In genomic region chr3:142180761-142181362, GRCh38 we compare ENCODE assay signal across 9 cellular contexts. TPM values are rescaled to one million over a fixed set of nuclear protein-coding genes. Genes with fewer than 3 reads are reported as not detected.
DNase-seq lines count a peak whose midpoint lies in the region; ATAC-seq, FAIRE-seq and TF ChIP-seq lines count a peak whose summit lies in the region.
"Had no signal": no experiment of that assay in that cellular context is flagged by ENCODE, and none has a peak within 500 bp of the region (broad histone marks: within the 10 kb centered on the region; RNA-seq: fewer than 3 reads in every experiment).

No MANE protein-coding gene starts in this region.

- no peak for TF ChIP-seq POLR2A in endothelial cell of umbilical vein (IDR thresholded peaks at IDR 0.05; ENCODE audit: low read depth, low read length)

- in situ Hi-C loops in HAP-1 (cut with MboI; ENCODE audit: low sequenced_read_pairs): no loop called here

- TF ChIP-seq CTCF in Caco-2 (IDR thresholded peaks at IDR 0.05; ENCODE audit: insufficient read depth in 1 of 2, low read depth in 1 of 2, low read length in 1 of 2, severe bottlenecking in 1 of 2, unreplicated experiment in 1 of 2) (peak; percentile 71 to 72), endothelial cell of umbilical vein (IDR thresholded peaks at IDR 0.05; ENCODE audit: extremely low read depth in 1 of 2, insufficient read depth in 1 of 2, low read depth in 1 of 2, low read length in 2 of 2) (peak; percentile 54 to 64), nephron progenitor cell (IDR thresholded peaks at IDR 0.05) (peak; percentile 48)

- H3K27ac Mint-ChIP-seq in Caco-2 (ENCODE audit: unreplicated experiment) (peak overlapping the region; percentile 72), nephron progenitor cell (peak overlapping the region; percentile 76)

- H3K4me3 ChIP-seq in Caco-2 (ENCODE audit: low read depth, low read length) (no peak overlapping the region), HAP-1 (no peak overlapping the region), endothelial cell of umbilical vein (replicated peaks in 1 of 3; ENCODE audit: insufficient read depth in 1 of 3, low read depth in 1 of 3, low read length in 3 of 3) (no peak overlapping the region)

- H3K4me1 Mint-ChIP-seq in Caco-2 (ENCODE audit: low read depth, unreplicated experiment): peaks cover 7% of the 10 kb centered on the region
- H3K4me1 Mint-ChIP-seq in nephron progenitor cell: no peaks in the 10 kb centered on the region

- H3K27me3 ChIP-seq in Caco-2 (replicated peaks; ENCODE audit: control insufficient read depth, insufficient read depth, low read length) (no peaks in the 10 kb centered on the region), HAP-1 (ENCODE audit: low read depth) (no peaks in the 10 kb centered on the region), endothelial cell of umbilical vein (ENCODE audit: control insufficient read depth in 2 of 2, insufficient read depth in 2 of 2, low read length in 2 of 2) (no peaks in the 10 kb centered on the region)

- no peaks in the 10 kb centered on the region for H4K20me1 ChIP-seq in endothelial cell of umbilical vein (replicated peaks; ENCODE audit: control insufficient read depth, extremely low read depth, insufficient read depth, low read length)

- H3K4me3 Mint-ChIP-seq in Caco-2 (ENCODE audit: unreplicated experiment): peak overlapping the region; percentile 8
- no peak overlapping the region for H3K4me3 Mint-ChIP-seq in nephron progenitor cell
- H3K4me3 Mint-ChIP-seq: naive thymus-derived CD8-positive, alpha-beta T cell had no signal

- H2AFZ ChIP-seq in endothelial cell of umbilical vein (ENCODE audit: low read depth, low read length): no peak overlapping the region

- peak; percentile 38 for FAIRE-seq in endothelial cell of umbilical vein (lab: Jason Lieb, UNC)

- BruUV-seq in Caco-2 (replicated peaks; lab: Mats Ljungman, UMichigan): no TSS peak
- no TSS peak for BruUV-seq in endothelial cell of umbilical vein (replicated peaks; lab: Mats Ljungman, UMichigan)

- DNase-seq in Caco-2: peak; percentile 44 to 61
- DNase-seq in HAP-1 (ENCODE audit: low spot score in 2 of 2): peak; percentile 23 to 64
- DNase-seq in SK-N-DZ (ENCODE audit: low spot score): peak; percentile 10
- DNase-seq in endothelial cell of umbilical vein (ENCODE audit: low read depth, low spot score): peak; percentile 51
- DNase-seq in nephron progenitor cell: peak; percentile 30
- no peak for DNase-seq in NCI-H748 (lab: John Stamatoyannopoulos, UW; ENCODE audit: unreplicated experiment)

- ATAC-seq in HG03280 (IDR thresholded peaks at IDR 0.05; ENCODE audit: unreplicated experiment) (no peak), GM21360 (IDR thresholded peaks at IDR 0.05; ENCODE audit: unreplicated experiment) (no peak)
- ATAC-seq: naive thymus-derived CD8-positive, alpha-beta T cell had no signal

- no peak overlapping the region for H3K4me2 ChIP-seq in endothelial cell of umbilical vein (ENCODE audit: insufficient read depth, low read length)

- CTCF ChIA-PET in Caco-2 (lab: Charles Lee) (interaction anchor here (0.6 to 2.1 kb wide), 7 partner anchors 8 to 99 kb away, joined by 3 to 18 read pairs (median 3); partner anchors contain the start of gene TFDP2), endothelial cell of umbilical vein (lab: Charles Lee) (interaction anchor here (0.6 to 4.6 kb wide), 35 partner anchors 8 to 293 kb away, joined by 3 to 86 read pairs (median 4); partner anchors contain the start of gene TFDP2)

- H3K9me1 ChIP-seq in endothelial cell of umbilical vein (replicated peaks; ENCODE audit: control insufficient read depth, extremely low read depth, insufficient read depth, low read length): no peaks in the 10 kb centered on the region

- H3K36me3 Mint-ChIP-seq in Caco-2 (ENCODE audit: insufficient read depth, unreplicated experiment): peaks cover 13% of the 10 kb centered on the region
- H3K36me3 Mint-ChIP-seq in nephron progenitor cell (ENCODE audit: low read depth): peaks cover 40% of the 10 kb centered on the region

- POLR2A ChIA-PET in Caco-2 (lab: Charles Lee): no interaction called here
- POLR2A ChIA-PET in endothelial cell of umbilical vein (lab: Charles Lee): no interaction called here

- H3K27ac ChIP-seq in endothelial cell of umbilical vein (ENCODE audit: insufficient read depth, low read depth, low read length): no peak overlapping the region

- H3K9ac ChIP-seq in endothelial cell of umbilical vein (replicated peaks; ENCODE audit: extremely low read depth, insufficient read depth, low read length): no peak overlapping the region

- H3K36me3 ChIP-seq in Caco-2 (ENCODE audit: control insufficient read depth, insufficient read depth, low read length) (no peaks in the 10 kb centered on the region), HAP-1 (replicated peaks) (peaks cover 3% of the 10 kb centered on the region), endothelial cell of umbilical vein (ENCODE audit: control insufficient read depth in 2 of 2, extremely low read depth in 1 of 2, insufficient read depth in 2 of 2, low read length in 2 of 2) (peaks cover 0 to 4% of the 10 kb centered on the region in 2 experiments)

- H3K27me3 Mint-ChIP-seq in Caco-2 (ENCODE audit: insufficient read depth, unreplicated experiment): no peaks in the 10 kb centered on the region
- no peaks in the 10 kb centered on the region for H3K27me3 Mint-ChIP-seq in nephron progenitor cell (ENCODE audit: low read depth, poor library complexity)
- H3K27me3 Mint-ChIP-seq: naive thymus-derived CD8-positive, alpha-beta T cell had no signal

- H3K9me3 Mint-ChIP-seq in Caco-2 (ENCODE audit: unreplicated experiment) (no peaks in the 10 kb centered on the region), nephron progenitor cell (no peaks in the 10 kb centered on the region)
- H3K9me3 Mint-ChIP-seq: naive thymus-derived CD8-positive, alpha-beta T cell had no signal

- H3K9me3 ChIP-seq in Caco-2: no peaks in the 10 kb centered on the region
- H3K9me3 ChIP-seq in HAP-1: no peaks in the 10 kb centered on the region
- no peaks in the 10 kb centered on the region for H3K9me3 ChIP-seq in endothelial cell of umbilical vein (replicated peaks; ENCODE audit: control insufficient read depth, insufficient read depth, low read length)

- H3K4me1 ChIP-seq in Caco-2: peaks cover 9% of the 10 kb centered on the region; the same call in 1 of the 2 replicates
- no peaks in the 10 kb centered on the region for H3K4me1 ChIP-seq in HAP-1
- H3K4me1 ChIP-seq in endothelial cell of umbilical vein (ENCODE audit: control insufficient read depth, extremely low read depth, insufficient read depth, low read length): no peaks in the 10 kb centered on the region

- intact Hi-C loops in Caco-2 (cut with micrococcal nuclease; ENCODE audit: unreplicated experiment) (loop anchor here (1.0 kb wide), 1 partner anchor 99 kb away; no protein-coding TSS in a partner anchor), endothelial cell of umbilical vein (cut with micrococcal nuclease) (loop anchor here (1.0 kb wide), 1 partner anchor 99 kb away; no protein-coding TSS in a partner anchor)

- H3K79me2 ChIP-seq in endothelial cell of umbilical vein (ENCODE audit: control insufficient read depth, insufficient read depth, low read length): no peaks in the 10 kb centered on the region

- dilution Hi-C loops in endothelial cell of umbilical vein (cut with MboI; ENCODE audit: extremely low pct_ligation_motif_present, low sequenced_read_pairs): no loop called here

TF ChIP-seq in endothelial cell of umbilical vein, 7 proteins besides CTCF, POLR2A, EP300 and RAD21:
- TF ChIP-seq FOS (IDR thresholded peaks at IDR 0.05; ENCODE audit: borderline replicate concordance, insufficient read depth, low read length) (no peak), MAX (IDR thresholded peaks at IDR 0.05; ENCODE audit: insufficient read depth, insufficient read length) (no peak), GATA2 (IDR thresholded peaks at IDR 0.05; ENCODE audit: insufficient read depth, insufficient read length, low read depth, low read length) (no peak), MYC (IDR thresholded peaks at IDR 0.05; ENCODE audit: low read depth, low read length) (no peak), POLR2AphosphoS5 (IDR thresholded peaks at IDR 0.05; ENCODE audit: insufficient read depth, low read depth, low read length) (no peak), EZH2 (IDR thresholded peaks at IDR 0.05; ENCODE audit: borderline replicate concordance, low read depth, low read length, severe bottlenecking) (no peak), JUN (IDR thresholded peaks at IDR 0.05; ENCODE audit: borderline replicate concordance, insufficient read depth, insufficient read length, low read depth) (no peak)

RNA-seq across cellular contexts. Expression of gene TFDP2, which starts 31.5 kb away (rescaled TPM):
- total RNA-seq in Caco-2 (2022) (32.5 and 38.6 TPM in 2 replicates), endothelial cell of umbilical vein (21.5 and 23.6 TPM in 2 replicates)
- polyA plus RNA-seq in SK-N-DZ (2014; cell fraction: cytosol; rRNA removed): 62.3 and 85.6 TPM in 2 replicates
- polyA plus RNA-seq in SK-N-DZ (2014; cell fraction: nucleus; rRNA removed): 70.1 and 87.0 TPM in 2 replicates
- polyA plus RNA-seq in endothelial cell of umbilical vein: 4.6 and 8.5 TPM in 2 replicates
- 9.2 and 10.0 TPM in 2 replicates for polyA plus RNA-seq in endothelial cell of umbilical vein (2011; cell fraction: cytosol; rRNA removed)
- 12.0 and 29.1 TPM in 2 replicates for polyA plus RNA-seq in endothelial cell of umbilical vein (2011; cell fraction: nucleus; rRNA removed)
- polyA plus RNA-seq in endothelial cell of umbilical vein (2012): 8.6 and 10.5 TPM in 2 replicates
- polyA minus RNA-seq in endothelial cell of umbilical vein: 11.1 and 15.5 TPM in 2 replicates
- polyA minus RNA-seq in endothelial cell of umbilical vein (2011; cell fraction: cytosol; rRNA and poly(A)+ RNA removed): 11.0 TPM
- polyA minus RNA-seq in endothelial cell of umbilical vein (2011; cell fraction: nucleus; rRNA and poly(A)+ RNA removed): 13.9 and 14.8 TPM in 2 replicates

RNA-seq across cellular contexts. Expression of gene GK5, which starts 44.5 kb away (rescaled TPM):
- total RNA-seq in Caco-2 (2022) (15.0 and 19.6 TPM in 2 replicates), endothelial cell of umbilical vein (9.7 and 10.5 TPM in 2 replicates)
- polyA plus RNA-seq in SK-N-DZ (2014; cell fraction: cytosol; rRNA removed): 8.1 and 10.8 TPM in 2 replicates
- 26.8 and 57.4 TPM in 2 replicates for polyA plus RNA-seq in SK-N-DZ (2014; cell fraction: nucleus; rRNA removed)
- polyA plus RNA-seq in endothelial cell of umbilical vein: 2.2 and 2.5 TPM in 2 replicates
- 1.2 and 1.7 TPM in 2 replicates for polyA plus RNA-seq in endothelial cell of umbilical vein (2011; cell fraction: cytosol; rRNA removed)
- 12.1 and 15.0 TPM in 2 replicates for polyA plus RNA-seq in endothelial cell of umbilical vein (2011; cell fraction: nucleus; rRNA removed)
- 5.3 and 8.3 TPM in 2 replicates for polyA plus RNA-seq in endothelial cell of umbilical vein (2012)
- polyA minus RNA-seq in endothelial cell of umbilical vein: 4.4 and 6.5 TPM in 2 replicates
- 8.6 TPM for polyA minus RNA-seq in endothelial cell of umbilical vein (2011; cell fraction: cytosol; rRNA and poly(A)+ RNA removed)
- polyA minus RNA-seq in endothelial cell of umbilical vein (2011; cell fraction: nucleus; rRNA and poly(A)+ RNA removed): 6.6 and 11.7 TPM in 2 replicates
